Comparison of ENCODE assay signal across 1 cellular context in genomic region chr6:26170181-26170580, GRCh38.
A peak's percentile ranks its signal among the peaks of the same experiment; 100 is the strongest.
TF ChIP-seq lines count a peak whose summit lies in the region.

No MANE protein-coding gene starts in this region.

TF ChIP-seq in GM12878, 131 proteins besides CTCF, POLR2A, EP300 and RAD21 (continued from another document and continues in another):
- TF ChIP-seq ZBTB11 (CRISPR knock-in tag; IDR thresholded peaks at IDR 0.05) (no peak), NFIC (IDR thresholded peaks at IDR 0.05; ENCODE audit: low read depth, low read length) (peak; percentile 33; the same call in 1 of the 2 replicates), JUNB (IDR thresholded peaks at IDR 0.05) (no peak; the same call in none of the 2 replicates), RELB (IDR thresholded peaks at IDR 0.05; ENCODE audit: low read depth) (no peak), PML (IDR thresholded peaks at IDR 0.05; ENCODE audit: low read length) (no peak), USF1 (IDR thresholded peaks at IDR 0.05; ENCODE audit: borderline replicate concordance, extremely low read length, insufficient read depth, low read depth, low read length) (no peak), USF2 (IDR thresholded peaks at IDR 0.05; ENCODE audit: borderline replicate concordance, low read depth, low read length) (no peak), NRF1 (conservative IDR thresholded peaks at IDR 0.05; ENCODE audit: low read depth, low read length) (no peak), CREB1 (IDR thresholded peaks at IDR 0.05; ENCODE audit: low read depth) (peak; percentile 45; the same call in 1 of the 2 replicates), FOXM1 (IDR thresholded peaks at IDR 0.05; ENCODE audit: low read depth, low read length) (no peak), SRF (IDR thresholded peaks at IDR 0.05; ENCODE audit: low read depth in 2 of 2, low read length in 2 of 2) (no peak), SMAD1 (IDR thresholded peaks at IDR 0.05; ENCODE audit: low read depth, partially characterized antibody) (no peak), HDAC6 (IDR thresholded peaks at IDR 0.05; ENCODE audit: unreplicated experiment) (no peak), JUND (IDR thresholded peaks at IDR 0.05; ENCODE audit: low read depth, low read length) (no peak), TCF12 (IDR thresholded peaks at IDR 0.05; ENCODE audit: low read depth, low read length) (no peak), ATF2 (IDR thresholded peaks at IDR 0.05; ENCODE audit: low read length) (peak; percentile 58; the same call in 1 of the 2 replicates), POLR2AphosphoS2 (IDR thresholded peaks at IDR 0.05; ENCODE audit: low read depth, low read length) (no peak), E2F8 (IDR thresholded peaks at IDR 0.05; ENCODE audit: low read depth, partially characterized antibody) (no peak), ZNF687 (IDR thresholded peaks at IDR 0.05) (peak; percentile 31; the same call in 1 of the 2 replicates), E4F1 (IDR thresholded peaks at IDR 0.05; ENCODE audit: borderline replicate concordance, partially characterized antibody) (no peak), ZNF217 (IDR thresholded peaks at IDR 0.05) (no peak), HSF1 (IDR thresholded peaks at IDR 0.05; ENCODE audit: low read depth, low read length) (no peak), MLLT1 (IDR thresholded peaks at IDR 0.05) (no peak), ZSCAN29 (IDR thresholded peaks at IDR 0.05) (no peak), IRF3 (IDR thresholded peaks at IDR 0.05) (no peak), SREBF1 (IDR thresholded peaks at IDR 0.05; ENCODE audit: low read length) (no peak), RBBP5 (conservative IDR thresholded peaks at IDR 0.05) (no peak), ATF7 (IDR thresholded peaks at IDR 0.05; ENCODE audit: low read depth) (peak; percentile 68), STAT1 (conservative IDR thresholded peaks at IDR 0.05) (no peak), MEF2A (IDR thresholded peaks at IDR 0.05; ENCODE audit: insufficient read depth, low read depth, low read length) (0 out of 2 replicates have a peak, but pooled peaks have one; percentile 33), NFXL1 (IDR thresholded peaks at IDR 0.05; ENCODE audit: borderline replicate concordance) (no peak)
